Comparison of ENCODE assay signal across 8 cellular contexts in the genomic region with DNA sequence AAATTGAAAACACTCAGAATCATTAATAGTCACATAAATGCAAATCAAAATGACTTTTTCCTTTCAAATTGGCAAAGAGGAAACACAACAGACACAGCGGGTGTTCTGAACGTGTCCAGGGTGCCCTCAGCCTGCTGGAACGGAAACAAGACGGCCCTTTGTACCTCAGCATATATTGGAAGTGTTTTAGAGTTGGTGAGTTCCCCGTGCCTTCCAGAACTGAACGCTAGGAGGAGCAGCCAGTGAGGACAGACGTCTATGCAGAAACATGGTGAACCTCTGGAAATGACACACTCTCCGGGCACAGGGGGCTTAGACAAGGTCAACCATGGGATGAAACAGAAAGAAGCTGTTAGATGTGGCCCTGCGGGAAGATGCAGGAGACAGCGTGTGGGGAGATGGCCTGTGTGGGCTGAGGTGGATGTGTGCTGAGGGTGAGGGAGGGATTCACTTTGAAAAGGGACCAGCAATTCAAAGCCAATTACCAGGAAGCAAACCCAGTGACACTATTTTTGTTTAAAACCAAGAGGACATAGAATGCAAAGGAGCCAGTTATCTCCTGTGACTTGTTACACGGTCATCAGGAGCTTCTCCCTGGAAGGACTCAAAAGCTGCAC. TPM values are rescaled to one million over a fixed set of nuclear protein-coding genes. Genes with fewer than 3 reads are reported as not detected.
A peak's percentile ranks its signal among the peaks of the same experiment; 100 is the strongest.
DNase-seq lines count a peak whose midpoint lies in the region; ATAC-seq and TF ChIP-seq lines count a peak whose summit lies in the region.

No MANE protein-coding gene starts in this region.

- ATAC-seq in activated naive CD8-positive, alpha-beta T cell treated with anti-CD3 and anti-CD28 coated beads, Interleukin-2, amount 50 U/mL, for 24 hours: peak; percentile 88
- ATAC-seq in HG03571 (IDR thresholded peaks at IDR 0.05; ENCODE audit: unreplicated experiment) (no peak), GM18868 (IDR thresholded peaks at IDR 0.05; ENCODE audit: unreplicated experiment) (no peak)

- no peak overlapping the region for H3K4me3 Mint-ChIP-seq in activated naive CD8-positive, alpha-beta T cell treated with anti-CD3 and anti-CD28 coated beads, Interleukin-2, amount 50 U/mL, for 24 hours

- TF ChIP-seq CTCF in HL-60 (IDR thresholded peaks at IDR 0.05; ENCODE audit: insufficient read depth, low read length) (peak; percentile 67), cardiac muscle cell (IDR thresholded peaks at IDR 0.05; ENCODE audit: low read depth, low read length) (peak; percentile 89), retinal pigment epithelial cell (conservative IDR thresholded peaks at IDR 0.05; ENCODE audit: low read depth, low read length) (peak; percentile 84)

- H3K27ac Mint-ChIP-seq in activated naive CD8-positive, alpha-beta T cell treated with anti-CD3 and anti-CD28 coated beads, Interleukin-2, amount 50 U/mL, for 24 hours: no peak overlapping the region

- no peaks in the 10 kb centered on the region for H3K9me3 Mint-ChIP-seq in activated naive CD8-positive, alpha-beta T cell treated with anti-CD3 and anti-CD28 coated beads, Interleukin-2, amount 50 U/mL, for 24 hours

- H3K27ac ChIP-seq in HL-60 (replicated peaks) (no peak overlapping the region), cardiac muscle cell (no peak overlapping the region)

- no peaks in the 10 kb centered on the region for H3K4me1 ChIP-seq in cardiac muscle cell (ENCODE audit: low read depth)

- no peaks in the 10 kb centered on the region for H3K36me3 Mint-ChIP-seq in activated naive CD8-positive, alpha-beta T cell treated with anti-CD3 and anti-CD28 coated beads, Interleukin-2, amount 50 U/mL, for 24 hours (ENCODE audit: low read depth)

- no peaks in the 10 kb centered on the region for H3K36me3 ChIP-seq in cardiac muscle cell

- peaks cover 8% of the 10 kb centered on the region for H3K4me1 Mint-ChIP-seq in activated naive CD8-positive, alpha-beta T cell treated with anti-CD3 and anti-CD28 coated beads, Interleukin-2, amount 50 U/mL, for 24 hours

- no peaks in the 10 kb centered on the region for H3K9me3 ChIP-seq in cardiac muscle cell (ENCODE audit: low read depth)

- no peak overlapping the region for H3K4me3 ChIP-seq in HL-60 (replicated peaks; ENCODE audit: insufficient read depth, low read length)
- no peak overlapping the region for H3K4me3 ChIP-seq in cardiac muscle cell
- no peak overlapping the region for H3K4me3 ChIP-seq in retinal pigment epithelial cell (ENCODE audit: low read length)

- DNase-seq in Caki2 (ENCODE audit: low read depth) (peak; percentile 32), HL-60 (ENCODE audit: low read depth in 1 of 2, low spot score in 1 of 2) (peak in 1 of 2 experiments; percentile 71), SK-MEL-5 (ENCODE audit: low read depth, low spot score) (peak; percentile 91), cardiac muscle cell (ENCODE audit: low read depth in 1 of 2, low spot score in 1 of 2) (peak; percentile 57 to 72), retinal pigment epithelial cell (ENCODE audit: low read depth) (no peak)
- peak; percentile 54 for DNase-seq in activated naive CD8-positive, alpha-beta T cell treated with anti-CD3 and anti-CD28 coated beads, Interleukin-2, amount 50 U/mL, for 24 hours

- no peaks in the 10 kb centered on the region for H3K27me3 ChIP-seq in HL-60 (ENCODE audit: insufficient read depth, poor library complexity, severe bottlenecking)
- peaks cover 21% of the 10 kb centered on the region for H3K27me3 ChIP-seq in cardiac muscle cell

- H3K27me3 Mint-ChIP-seq in activated naive CD8-positive, alpha-beta T cell treated with anti-CD3 and anti-CD28 coated beads, Interleukin-2, amount 50 U/mL, for 24 hours: peaks cover 23% of the 10 kb centered on the region

- in situ Hi-C loops in Caki2 (cut with HindIII; ENCODE audit: low pct_unique_long_range_greater_than_20kb, low sequenced_read_pairs): no loop called here
- in situ Hi-C loops in SK-MEL-5 (cut with HindIII; ENCODE audit: low pct_unique_long_range_greater_than_20kb, low sequenced_read_pairs): no loop called here

RNA-seq across cellular contexts. Expression of gene RNF212, which starts 40.4 kb away (rescaled TPM):
- not detected in 2 replicates for total RNA-seq in Caki2 (2014; rRNA removed; shearing (Covaris generic); ENCODE audit: low replicate concordance)
- total RNA-seq in SK-MEL-5 (2014; rRNA removed; shearing (Covaris generic)): not detected in 2 replicates
- not detected in 2 replicates for polyA plus RNA-seq in SK-MEL-5 (2015; cell fraction: cytosol; rRNA removed)
- not detected in 2 replicates for polyA plus RNA-seq in SK-MEL-5 (2015; cell fraction: nucleus; rRNA removed)
- 0.11 and 0.80 TPM in 2 replicates for total RNA-seq in cardiac muscle cell
- polyA plus RNA-seq in cardiac muscle cell: 1.7 and 7.1 TPM in 2 replicates
